Comparison of ENCODE assay signal across 16 cellular contexts in the genomic region with DNA sequence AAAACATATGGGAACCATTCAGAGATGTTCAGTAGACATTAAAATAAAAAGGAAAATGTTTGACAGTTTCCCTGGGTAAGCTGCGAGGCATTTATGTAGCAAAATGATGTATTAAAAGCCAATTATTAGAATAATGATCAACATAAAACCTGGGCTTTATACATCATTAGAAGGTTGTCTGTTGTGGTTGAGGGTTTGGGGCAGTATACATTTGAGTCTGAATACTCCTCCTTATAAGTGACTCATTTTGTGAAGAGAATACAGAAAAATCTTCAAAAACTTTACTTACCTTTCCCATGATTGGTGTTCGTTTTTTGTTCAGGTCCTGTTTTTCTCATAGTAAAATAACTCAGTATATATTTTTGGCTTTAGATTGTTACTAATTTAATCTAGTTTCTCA.
DNase-seq lines count a peak whose midpoint lies in the region; ATAC-seq and TF ChIP-seq lines count a peak whose summit lies in the region.
"Had no signal": no experiment of that assay in that cellular context is flagged by ENCODE, and none has a peak within 500 bp of the region (broad histone marks: within the 10 kb centered on the region; RNA-seq: fewer than 3 reads in every experiment).

No MANE protein-coding gene starts in this region.

- no peak for TF ChIP-seq CTCF in foreskin keratinocyte (conservative IDR thresholded peaks at IDR 0.05)

- H3K4me1 Mint-ChIP-seq in stimulated activated naive B cell treated with anti-CD40 and anti-IgM and Interleukin-4, amounts not matched to agents 10 μg/mL and 1 μg/mL and 100 μg/mL, for 72 hours: peaks cover 19 to 40% of the 10 kb centered on the region in 2 donors

- no peak overlapping the region for H3K9ac ChIP-seq in BLaER1
- H3K9ac ChIP-seq in SK-N-MC (ENCODE audit: insufficient read length): no peak overlapping the region
- H3K9ac ChIP-seq: KMS-11 had no signal

- peaks cover 99% of the 10 kb centered on the region for H4K20me1 ChIP-seq in BLaER1

- H3K9me3 Mint-ChIP-seq in stimulated activated naive B cell treated with anti-CD40 and anti-IgM and Interleukin-4, amounts not matched to agents 10 μg/mL and 1 μg/mL and 100 μg/mL, for 72 hours: no peaks in the 10 kb centered on the region
- H3K9me3 Mint-ChIP-seq: H9, IgD-negative memory B cell had no signal

- no peaks in the 10 kb centered on the region for H3K27me3 Mint-ChIP-seq in stimulated activated naive B cell treated with anti-CD40 and anti-IgM and Interleukin-4, amounts not matched to agents 10 μg/mL and 1 μg/mL and 100 μg/mL, for 72 hours
- H3K27me3 Mint-ChIP-seq: CD4-positive, alpha-beta memory T cell; IgD-negative memory B cell had no signal

- no peaks in the 10 kb centered on the region for H3K27me3 ChIP-seq in BLaER1
- H3K27me3 ChIP-seq in foreskin keratinocyte: no peaks in the 10 kb centered on the region

- H3K4me1 ChIP-seq in BLaER1: peaks cover 96% of the 10 kb centered on the region
- H3K4me1 ChIP-seq in foreskin keratinocyte: no peaks in the 10 kb centered on the region

- H3K27ac ChIP-seq in BLaER1: 0 out of 2 replicates have a peak overlapping the region, but pooled peaks have one; percentile 23
- peak overlapping the region; percentile 99 for H3K27ac ChIP-seq in SK-N-MC
- no peak overlapping the region for H3K27ac ChIP-seq in foreskin keratinocyte
- H3K27ac ChIP-seq: C4-2B, KMS-11 had no signal

- H3K9me3 ChIP-seq in BLaER1: no peaks in the 10 kb centered on the region
- H3K9me3 ChIP-seq in SK-N-MC (ENCODE audit: low read depth, low read length): no peaks in the 10 kb centered on the region

- ATAC-seq in HG02610 (IDR thresholded peaks at IDR 0.05; ENCODE audit: unreplicated experiment) (peak; percentile 40), foreskin keratinocyte (no peak)
- peak in 1 of 2 donors; percentile 54 for ATAC-seq in stimulated activated naive B cell treated with anti-CD40 and anti-IgM and Interleukin-4, amounts not matched to agents 10 μg/mL and 1 μg/mL and 100 μg/mL, for 72 hours (replicated peaks)

- DNase-seq in SK-N-MC (ENCODE audit: low read depth, low spot score): no peak
- DNase-seq in stimulated activated naive B cell treated with anti-CD40 and anti-IgM and Interleukin-4, amounts not matched to agents 10 μg/mL and 1 μg/mL and 100 μg/mL, for 72 hours: no peak
- DNase-seq in iPS-NIHi7 (ENCODE audit: extremely low spot score): no peak
- no peak for DNase-seq in foreskin keratinocyte
- no peak for DNase-seq in middle frontal gyrus (ENCODE audit: extremely low spot score, low spot score)
- DNase-seq: 8988T; ACHN; CD4-positive, alpha-beta memory T cell; DMS79; GOT3; H9 had no signal

- H3K4me3 ChIP-seq in BLaER1 (no peak overlapping the region), SK-N-MC (no peak overlapping the region)

- H3K4me3 Mint-ChIP-seq in stimulated activated naive B cell treated with anti-CD40 and anti-IgM and Interleukin-4, amounts not matched to agents 10 μg/mL and 1 μg/mL and 100 μg/mL, for 72 hours: no peak overlapping the region
- H3K4me3 Mint-ChIP-seq: CD4-positive, alpha-beta memory T cell; H9; IgD-negative memory B cell had no signal

- H3K36me3 Mint-ChIP-seq in stimulated activated naive B cell treated with anti-CD40 and anti-IgM and Interleukin-4, amounts not matched to agents 10 μg/mL and 1 μg/mL and 100 μg/mL, for 72 hours: peaks cover 31 to 37% of the 10 kb centered on the region in 2 donors

- 0 out of 2 replicates have a peak overlapping the region, but pooled peaks have one; percentile 12 for H3K4me2 ChIP-seq in BLaER1
- H3K4me2 ChIP-seq: KMS-11 had no signal

- H3K27ac Mint-ChIP-seq in stimulated activated naive B cell treated with anti-CD40 and anti-IgM and Interleukin-4, amounts not matched to agents 10 μg/mL and 1 μg/mL and 100 μg/mL, for 72 hours: peak overlapping the region; percentile 25
- H3K27ac Mint-ChIP-seq: CD4-positive, alpha-beta memory T cell; H9; IgD-negative memory B cell had no signal

- H3K36me3 ChIP-seq in BLaER1: peaks cover 65% of the 10 kb centered on the region
- no peaks in the 10 kb centered on the region; the same call in 1 of the 2 replicates for H3K36me3 ChIP-seq in SK-N-MC (ENCODE audit: insufficient read depth, low read length)
